ENCODE assay signal across 1 cellular context in the genomic region with DNA sequence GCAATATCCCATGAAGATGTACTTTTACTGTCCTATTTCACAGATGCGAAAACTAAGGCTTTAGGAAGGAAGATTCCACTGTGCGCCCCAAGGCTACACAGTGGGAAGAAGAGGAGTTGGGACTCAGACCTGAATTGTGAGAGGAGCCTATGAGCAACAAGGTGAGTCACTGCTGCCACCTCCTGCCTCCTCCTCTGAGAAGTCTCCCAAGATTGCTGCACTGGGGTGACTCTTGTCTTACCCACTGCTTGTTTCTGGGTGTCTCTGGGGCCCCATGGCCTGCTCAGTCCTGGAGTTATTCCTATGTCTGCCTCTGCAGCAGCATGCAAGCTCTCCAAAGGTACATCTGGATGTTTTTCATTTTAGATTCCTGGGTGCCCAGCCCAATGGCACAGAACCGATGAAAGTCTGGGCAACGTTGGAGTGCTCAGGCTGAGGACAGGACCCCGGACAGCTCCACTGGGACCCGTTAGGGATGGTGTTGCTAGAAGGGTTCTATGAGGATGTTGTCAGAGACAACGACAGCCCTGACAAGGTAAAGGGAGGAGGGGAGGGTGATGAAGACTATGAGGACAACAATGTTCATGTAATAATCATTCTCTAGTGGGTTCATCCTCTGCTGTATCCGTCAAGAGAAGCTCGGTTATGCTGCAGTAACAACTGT.
TF ChIP-seq lines count a peak whose summit lies in the region.

No MANE protein-coding gene starts in this region.

TF ChIP-seq in endothelial cell of umbilical vein, 7 proteins besides CTCF, POLR2A, EP300 and RAD21:
- TF ChIP-seq, protein P1, sequence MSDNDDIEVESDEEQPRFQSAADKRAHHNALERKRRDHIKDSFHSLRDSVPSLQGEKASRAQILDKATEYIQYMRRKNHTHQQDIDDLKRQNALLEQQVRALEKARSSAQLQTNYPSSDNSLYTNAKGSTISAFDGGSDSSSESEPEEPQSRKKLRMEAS (IDR thresholded peaks at IDR 0.05; ENCODE audit: insufficient read depth, insufficient read length): no peak
- TF ChIP-seq JUN (IDR thresholded peaks at IDR 0.05; ENCODE audit: borderline replicate concordance, insufficient read depth, insufficient read length, low read depth) (no peak), POLR2AphosphoS5 (IDR thresholded peaks at IDR 0.05; ENCODE audit: insufficient read depth, low read depth, low read length) (no peak), MYC (IDR thresholded peaks at IDR 0.05; ENCODE audit: low read depth, low read length) (no peak), GATA2 (IDR thresholded peaks at IDR 0.05; ENCODE audit: insufficient read depth, insufficient read length, low read depth, low read length) (no peak), EZH2 (IDR thresholded peaks at IDR 0.05; ENCODE audit: borderline replicate concordance, low read depth, low read length, severe bottlenecking) (no peak), FOS (IDR thresholded peaks at IDR 0.05; ENCODE audit: borderline replicate concordance, insufficient read depth, low read length) (no peak)
